ENCODE assay signal across 8 cellular contexts in the genomic region with DNA sequence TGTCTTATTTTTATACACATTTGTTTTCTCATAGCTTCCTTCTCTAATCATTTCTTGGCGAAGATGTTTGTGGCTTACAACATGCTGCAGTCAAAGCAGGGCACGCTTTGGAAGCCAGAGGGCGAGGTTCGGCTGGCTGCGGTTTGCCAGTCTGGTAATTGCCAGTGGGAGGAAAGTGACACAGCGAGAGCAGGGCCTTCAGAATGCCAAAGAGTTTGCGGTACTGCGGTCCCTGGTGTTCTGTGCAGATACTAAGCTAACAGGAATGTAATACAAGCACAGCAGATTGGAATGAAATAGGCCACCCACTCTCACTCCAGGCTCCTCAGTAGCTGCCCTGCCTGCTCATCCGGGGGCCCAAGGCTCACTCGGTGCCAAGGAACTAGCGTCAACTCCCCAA. TPM values are rescaled to one million over a fixed set of nuclear protein-coding genes. Genes with fewer than 3 reads are reported as not detected.
DNase-seq lines count a peak whose midpoint lies in the region; ATAC-seq lines count a peak whose summit lies in the region.
"Had no signal": no experiment of that assay in that cellular context is flagged by ENCODE, and none has a peak within 500 bp of the region (broad histone marks: within the 10 kb centered on the region; RNA-seq: fewer than 3 reads in every experiment).

No MANE protein-coding gene starts in this region.

- H3K9ac ChIP-seq in subcutaneous abdominal adipose tissue (ENCODE audit: low read length in 5 of 5), result no peak overlapping the region

- H3K27ac ChIP-seq in angular gyrus (ENCODE audit: low read depth, low read length), result peak overlapping the region; percentile 48
- H3K27ac ChIP-seq in subcutaneous abdominal adipose tissue (ENCODE audit: low read depth, low read length), result peak overlapping the region; percentile 52

- POLR2A ChIA-PET in naive thymus-derived CD8-positive, alpha-beta T cell (lab: Charles Lee), result no interaction called here

- no peaks in the 10 kb centered on the region for H3K9me3 Mint-ChIP-seq in naive thymus-derived CD8-positive, alpha-beta T cell

- H3K27me3 ChIP-seq in subcutaneous abdominal adipose tissue (ENCODE audit: control insufficient read depth in 5 of 5, insufficient read depth in 4 of 5, low read length in 5 of 5), result no peaks in the 10 kb centered on the region

- peaks cover 0 to 3% (median 0%) of the 10 kb centered on the region in 4 donors for H3K4me1 Mint-ChIP-seq in naive thymus-derived CD8-positive, alpha-beta T cell

- no peaks in the 10 kb centered on the region for H3K36me3 ChIP-seq in subcutaneous abdominal adipose tissue (ENCODE audit: control insufficient read depth in 5 of 5, insufficient read depth in 5 of 5, low read length in 5 of 5)

- H3K36me3 Mint-ChIP-seq in naive thymus-derived CD8-positive, alpha-beta T cell, result no peaks in the 10 kb centered on the region

- peak; percentile 95 for DNase-seq in HT1080 (ENCODE audit: low read depth)
- DNase-seq in inferior parietal cortex (ENCODE audit: extremely low spot score), result peak; percentile 27
- DNase-seq in naive thymus-derived CD8-positive, alpha-beta T cell, result no peak
- DNase-seq in stimulated activated naive CD4-positive, alpha-beta T cell treated with Interleukin-2 at 50 U/mL for 16 hours (lab: John Stamatoyannopoulos, UW), result no peak
- DNase-seq in NK-92 treated with Interleukin-12 subunit alpha and Interleukin-12 subunit beta, amount 100 ng/mL, for 24 hours (lab: John Stamatoyannopoulos, UW), result no peak

- H3K4me1 ChIP-seq in subcutaneous abdominal adipose tissue (ENCODE audit: control insufficient read depth in 5 of 5, insufficient read depth in 5 of 5, low read length in 5 of 5), result peaks cover 2 to 13% (median 10%) of the 10 kb centered on the region in 5 donors

- no peak for ATAC-seq in naive thymus-derived CD8-positive, alpha-beta T cell

- no peaks in the 10 kb centered on the region for H3K9me3 ChIP-seq in subcutaneous abdominal adipose tissue (ENCODE audit: control insufficient read depth in 5 of 5, low read length in 5 of 5)

- H3K27ac Mint-ChIP-seq in naive thymus-derived CD8-positive, alpha-beta T cell, result no peak overlapping the region

- H3K27me3 Mint-ChIP-seq in naive thymus-derived CD8-positive, alpha-beta T cell, result peaks cover 0 to 8% (median 4%) of the 10 kb centered on the region in 5 donors

- H3K4me3 ChIP-seq in subcutaneous abdominal adipose tissue (ENCODE audit: low read depth in 1 of 5, low read length in 5 of 5), result no peak overlapping the region

- no peak overlapping the region for H3K4me3 Mint-ChIP-seq in naive thymus-derived CD8-positive, alpha-beta T cell

RNA-seq across cellular contexts. Expression of a gene that starts 58.7 kb away (rescaled TPM):
- total RNA-seq in HT1080 (2014; rRNA removed; shearing (Covaris generic)), result not detected in 2 replicates
- polyA plus RNA-seq in HT1080 (2015; cell fraction: cytosol; rRNA removed), result not detected in 2 replicates
- polyA plus RNA-seq in HT1080 (2015; cell fraction: nucleus; rRNA removed), result not detected in 2 replicates
- not detected for total RNA-seq in naive thymus-derived CD8-positive, alpha-beta T cell
- not detected for polyA plus RNA-seq in naive thymus-derived CD8-positive, alpha-beta T cell
- total RNA-seq: SK-MEL-5 had no signal

Comparison
In these comparisons a context has a peak if more than half of its experiments do, and no peak if none do; other contexts are left out.
1. DNase-seq: peak in HT1080 (single experiment) and inferior parietal cortex (single experiment); none in naive thymus-derived CD8-positive, alpha-beta T cell (0 of 10), stimulated activated naive CD4-positive, alpha-beta T cell treated with Interleukin-2 at 50 U/mL for 16 hours (single experiment) and NK-92 treated with Interleukin-12 subunit alpha and Interleukin-12 subunit beta, amount 100 ng/mL, for 24 hours (single experiment).